In the genomic region with DNA sequence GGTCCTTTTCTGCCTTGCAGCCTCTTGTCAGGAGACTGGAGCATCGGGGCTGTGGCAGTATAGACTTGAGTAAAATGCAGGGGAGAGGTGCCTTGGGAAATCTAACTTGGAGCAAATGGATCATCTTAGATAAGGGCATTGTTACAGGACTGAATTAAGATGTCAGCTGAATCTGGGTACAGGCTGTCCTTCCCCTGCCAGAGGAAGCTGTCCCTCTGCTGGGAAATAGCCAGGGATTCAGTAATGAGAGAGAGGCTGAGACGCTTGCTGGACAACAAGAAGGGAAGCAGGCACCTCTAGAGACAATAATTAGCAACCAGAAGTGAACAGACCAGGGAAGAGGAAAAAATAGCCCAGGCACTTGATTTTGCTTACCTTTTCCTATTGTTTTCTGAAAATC, we compare ENCODE assay signal across 22 cellular contexts. TPM values are rescaled to one million over a fixed set of nuclear protein-coding genes. Genes with fewer than 3 reads are reported as not detected.
DNase-seq lines count a peak whose midpoint lies in the region; ATAC-seq and TF ChIP-seq lines count a peak whose summit lies in the region.
"Had no signal": no experiment of that assay in that cellular context is flagged by ENCODE, and none has a peak within 500 bp of the region (broad histone marks: within the 10 kb centered on the region; RNA-seq: fewer than 3 reads in every experiment).

No MANE protein-coding gene starts in this region.

- H3K79me2 ChIP-seq in OCI-LY7 (ENCODE audit: insufficient read depth, low read depth, low read length), result no peaks in the 10 kb centered on the region

- peak overlapping the region; percentile 24 for H3K4me3 ChIP-seq in OCI-LY7 (ENCODE audit: low read depth, low read length, poor library complexity, severe bottlenecking)
- H3K4me3 ChIP-seq: ascending aorta, psoas muscle, skin epidermis had no signal

- POLR2A ChIA-PET in OCI-LY7 (lab: Charles Lee), result interaction anchor here (0.8 to 5.3 kb wide), 8 partner anchors 9 to 429 kb away, joined by 3 to 47 read pairs (median 4); no protein-coding TSS in a partner anchor

- no peaks in the 10 kb centered on the region for H3K9me2 ChIP-seq in OCI-LY7 (ENCODE audit: insufficient read depth, low read length)

- no peak for ATAC-seq in stimulated activated naive CD8-positive, alpha-beta T cell treated with anti-CD3 and anti-CD28 coated beads, Interleukin-15, Interleukin-2, amounts not matched to agents 100 U/mL and 50 U/mL, for 24 hours
- ATAC-seq in GM21786 (IDR thresholded peaks at IDR 0.05; ENCODE audit: unreplicated experiment) (no peak), HG03432 (IDR thresholded peaks at IDR 0.05; ENCODE audit: unreplicated experiment) (no peak)
- ATAC-seq: HCT116; stimulated activated effector memory CD8-positive, alpha-beta T cell treated with anti-CD3 and anti-CD28 coated beads, Interleukin-12 subunit alpha, Interleukin-12 subunit beta, amount 100 ng/mL, for 72 hours had no signal

- BruUV-seq in OCI-LY7 (replicated peaks; lab: Mats Ljungman, UMichigan), result no TSS peak

- H4K20me1 ChIP-seq in OCI-LY7 (ENCODE audit: insufficient read depth, low read length), result no peaks in the 10 kb centered on the region

- peak overlapping the region; percentile 62 for H2AFZ ChIP-seq in OCI-LY7 (ENCODE audit: low read length)

- peaks cover 52% of the 10 kb centered on the region for H3K4me1 ChIP-seq in OCI-LY7 (ENCODE audit: insufficient read depth, low read length, poor library complexity, severe bottlenecking)
- H3K4me1 ChIP-seq: ascending aorta, psoas muscle had no signal

- H3K4me2 ChIP-seq in OCI-LY7 (ENCODE audit: low read length), result peak overlapping the region; percentile 61

- intact Hi-C loops in OCI-LY7 (cut with micrococcal nuclease; ENCODE audit: unreplicated experiment), result no loop called here

- DNase-seq in COR-L47 (lab: John Stamatoyannopoulos, UW), result peak; percentile 4
- no peak for DNase-seq in OCI-LY7 (ENCODE audit: low spot score)
- DNase-seq in globus pallidus (ENCODE audit: low spot score), result peak; percentile 45
- DNase-seq in medulla oblongata (ENCODE audit: extremely low spot score), result peak; percentile 66
- DNase-seq in stimulated activated naive CD8-positive, alpha-beta T cell treated with anti-CD3 and anti-CD28 coated beads, Interleukin-15, Interleukin-2, amounts not matched to agents 100 U/mL and 50 U/mL, for 24 hours, result no peak
- DNase-seq in SHP77 treated with DMSO at 0.1 percent for 48 hours (lab: John Stamatoyannopoulos, UW), result no peak
- DNase-seq: activated CD4-positive, alpha-beta T cell treated with anti-CD3 and anti-CD28 coated beads, Interleukin-2, amount 50 U/mL, for 1 hour; activated CD8-positive, alpha-beta memory T cell treated with anti-CD3 and anti-CD28 coated beads, Interleukin-2, amount 50 U/mL, for 4 hours; GDM1; Kasumi-1; NCI-H1048; NCI-H2081; psoas muscle; stimulated activated CD4-positive, alpha-beta T cell treated with anti-CD3 and anti-CD28 coated beads, Interleukin-1b, Interleukin-23, amount 100 ng/mL, for 48 hours had no signal

- no peaks in the 10 kb centered on the region for H3K36me3 ChIP-seq in OCI-LY7 (ENCODE audit: insufficient read depth, low read length)
- H3K36me3 ChIP-seq: ascending aorta, neutrophil had no signal

- TF ChIP-seq CTCF in OCI-LY7 (conservative IDR thresholded peaks at IDR 0.05; ENCODE audit: low read length), result no peak

- CTCF ChIA-PET in OCI-LY7 (lab: Charles Lee; ENCODE audit: unreplicated experiment), result interaction anchor here (1.8 kb wide), 1 partner anchor 62 kb away, joined by 3 read pairs; no protein-coding TSS in a partner anchor

- no peak overlapping the region for H3K27ac ChIP-seq in OCI-LY7 (ENCODE audit: low read depth, low read length, poor library complexity, severe bottlenecking)
- H3K27ac ChIP-seq: ascending aorta, C4-2B, neutrophil, psoas muscle, skin epidermis had no signal

- H3K9me3 ChIP-seq in OCI-LY7 (ENCODE audit: low read length), result no peaks in the 10 kb centered on the region
- H3K9me3 ChIP-seq: ascending aorta, neutrophil, psoas muscle had no signal

RNA-seq across cellular contexts. Expression of a gene that starts 20.7 kb away (rescaled TPM):
- total RNA-seq in OCI-LY7 (2014; rRNA removed; shearing (Covaris generic)), result 114 and 136 TPM in 2 replicates
- 115 and 120 TPM in 2 replicates for total RNA-seq in OCI-LY7 (2022)

Comparison
In these comparisons a context has a peak if more than half of its experiments do, and no peak if none do; other contexts are left out.
1. DNase-seq: peak in COR-L47 (single experiment), globus pallidus (single experiment) and medulla oblongata (single experiment); none in OCI-LY7 (single experiment), stimulated activated naive CD8-positive, alpha-beta T cell treated with anti-CD3 and anti-CD28 coated beads, Interleukin-15, Interleukin-2, amounts not matched to agents 100 U/mL and 50 U/mL, for 24 hours (single experiment) and SHP77 treated with DMSO at 0.1 percent for 48 hours (single experiment).